12 cellular contexts compared by ENCODE assay signal in the genomic region with DNA sequence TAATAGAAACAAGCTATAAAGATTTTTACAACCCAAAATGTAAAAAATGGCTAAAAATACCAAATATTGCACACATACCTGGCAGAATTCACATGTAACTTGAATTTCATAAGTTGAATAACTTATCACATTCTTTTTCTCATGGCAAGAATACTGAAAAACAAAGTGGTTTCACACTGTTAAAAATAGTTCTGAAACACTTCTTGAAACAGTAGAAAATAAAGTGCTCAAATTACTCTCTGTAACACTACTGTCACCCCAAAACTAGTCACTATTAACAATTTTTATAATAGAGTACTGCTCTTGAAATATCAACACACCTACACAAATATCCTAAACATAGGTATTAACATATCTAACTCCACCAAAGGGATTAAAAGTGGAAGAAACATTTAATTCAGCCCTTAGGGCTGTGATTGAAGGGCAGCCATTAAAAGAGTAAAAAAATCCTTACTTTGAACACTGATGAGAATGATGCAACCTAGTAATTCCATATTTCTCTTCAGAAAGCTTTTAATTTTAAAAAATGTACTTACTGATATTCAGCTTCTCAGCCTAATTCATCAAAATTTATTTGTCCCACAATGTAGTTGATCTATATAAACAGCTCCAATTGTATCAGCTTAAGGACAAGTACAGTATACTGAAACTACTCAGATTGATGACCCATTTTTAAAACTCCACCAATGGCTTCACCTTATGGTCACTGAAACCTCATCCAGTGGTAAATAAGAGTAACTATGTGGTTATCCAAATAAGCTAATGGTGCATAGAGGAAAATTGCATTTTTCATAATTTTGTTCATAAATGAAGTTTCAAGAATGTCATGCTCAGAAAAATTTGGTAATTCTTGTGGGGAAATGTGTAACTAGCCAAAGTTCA. TPM values are rescaled to one million over a fixed set of nuclear protein-coding genes. Genes with fewer than 3 reads are reported as not detected.
DNase-seq lines count a peak whose midpoint lies in the region; ATAC-seq, FAIRE-seq and TF ChIP-seq lines count a peak whose summit lies in the region.
"Had no signal": no experiment of that assay in that cellular context is flagged by ENCODE, and none has a peak within 500 bp of the region (broad histone marks: within the 10 kb centered on the region; RNA-seq: fewer than 3 reads in every experiment).

No MANE protein-coding gene starts in this region.

- H3K27me3 ChIP-seq in A673 (replicated peaks; ENCODE audit: insufficient read depth, low read depth, low read length, poor library complexity) = no peaks in the 10 kb centered on the region
- H3K27me3 ChIP-seq: neutrophil had no signal

- peak overlapping the region in 1 of 2 donors; percentile 35 for H3K27ac Mint-ChIP-seq in effector memory CD8-positive, alpha-beta T cell

- no peaks in the 10 kb centered on the region for H3K9me3 ChIP-seq in A673 (ENCODE audit: low read depth, low read length, poor library complexity, severe bottlenecking)
- H3K9me3 ChIP-seq: neutrophil had no signal

- no peaks in the 10 kb centered on the region for H3K9me3 Mint-ChIP-seq in effector memory CD8-positive, alpha-beta T cell

- intact Hi-C loops in A673 (cut with micrococcal nuclease; ENCODE audit: unreplicated experiment) = no loop called here

- H3K27ac ChIP-seq in A673 (ENCODE audit: low read depth, low read length, poor library complexity, severe bottlenecking) = no peak overlapping the region
- H3K27ac ChIP-seq: neutrophil, PC-9 had no signal

- no peaks in the 10 kb centered on the region for H3K36me3 ChIP-seq in A673 (ENCODE audit: insufficient read depth, low read length, poor library complexity, severe bottlenecking)

- no TSS peak for BruUV-seq in A673 (replicated peaks; lab: Mats Ljungman, UMichigan)

- TF ChIP-seq CTCF in GM10266 (IDR thresholded peaks at IDR 0.05; ENCODE audit: control insufficient read depth, insufficient read depth, low read depth, missing control alignments) (no peak), A673 (conservative IDR thresholded peaks at IDR 0.05; ENCODE audit: low read depth, low read length) (no peak)

- peak; percentile 10 for DNase-seq in GM10266 (ENCODE audit: extremely low spot score)
- no peak for DNase-seq in GM19239 (ENCODE audit: insufficient read length, low spot score)
- DNase-seq in A673 (ENCODE audit: low spot score) = no peak
- DNase-seq in HK-2 (ENCODE audit: unreplicated experiment) = no peak
- no peak for DNase-seq in effector memory CD8-positive, alpha-beta T cell
- DNase-seq in COR-L47 (lab: John Stamatoyannopoulos, UW) = no peak
- DNase-seq: NCI-H1417 treated with DMSO at 0.1 percent for 48 hours, T-helper 9 cell had no signal

- H3K4me1 ChIP-seq in A673 (ENCODE audit: insufficient read depth, low read length, poor library complexity, severe bottlenecking) = peaks cover 21% of the 10 kb centered on the region

- no peak overlapping the region for H3K4me3 Mint-ChIP-seq in effector memory CD8-positive, alpha-beta T cell

- no peaks in the 10 kb centered on the region for H3K27me3 Mint-ChIP-seq in effector memory CD8-positive, alpha-beta T cell

- CTCF ChIA-PET in A673 (lab: Charles Lee) = interaction anchor here (0.7 kb wide), 1 partner anchor 54 kb away, joined by 3 read pairs; no protein-coding TSS in a partner anchor

- peaks cover 48% of the 10 kb centered on the region for H3K36me3 Mint-ChIP-seq in effector memory CD8-positive, alpha-beta T cell (ENCODE audit: insufficient read depth)

- peak; percentile 80 for FAIRE-seq in GM19239 (lab: Jason Lieb, UNC)

- POLR2A ChIA-PET in A673 (lab: Charles Lee; ENCODE audit: low non-redundant PET) = no interaction called here

- peaks cover 10 to 37% of the 10 kb centered on the region in 2 donors for H3K4me1 Mint-ChIP-seq in effector memory CD8-positive, alpha-beta T cell (ENCODE audit: low read depth in 2 of 2)

- H3K4me3 ChIP-seq in A673 (ENCODE audit: low read depth, low read length, poor library complexity, severe bottlenecking) = no peak overlapping the region
- H3K4me3 ChIP-seq: PC-9 had no signal

- ATAC-seq in HG02610 (IDR thresholded peaks at IDR 0.05; ENCODE audit: unreplicated experiment) (peak; percentile 70), HG03521 (IDR thresholded peaks at IDR 0.05; ENCODE audit: unreplicated experiment) (peak; percentile 58)
- no peak for ATAC-seq in effector memory CD8-positive, alpha-beta T cell (replicated peaks)

RNA-seq across cellular contexts. Expression of a gene that starts 31.4 kb away (rescaled TPM):
- 50.3 and 52.2 TPM in 2 replicates for total RNA-seq in A673 (2021)

RNA-seq across cellular contexts. Expression of a gene that starts 44.9 kb away (rescaled TPM):
- 385 and 389 TPM in 2 replicates for total RNA-seq in A673 (2021)
